1 cellular context compared by ENCODE assay signal in genomic region chr2:7377861-7378569, GRCh38.
TF ChIP-seq lines count a peak whose summit lies in the region.

No MANE protein-coding gene starts in this region.

TF ChIP-seq in GM12878, 131 proteins besides CTCF, POLR2A, EP300 and RAD21 (continued from another document):
- TF ChIP-seq MAX (IDR thresholded peaks at IDR 0.05; ENCODE audit: low read depth, low read length) (no peak), IRF4 (IDR thresholded peaks at IDR 0.05; ENCODE audit: low read depth, low read length) (no peak), CREB1 (IDR thresholded peaks at IDR 0.05; ENCODE audit: low read depth) (no peak), YBX1 (IDR thresholded peaks at IDR 0.05) (no peak), SKIL (IDR thresholded peaks at IDR 0.05; ENCODE audit: low read depth, poor library complexity, severe bottlenecking) (no peak), ZNF217 (IDR thresholded peaks at IDR 0.05) (no peak), STAT1 (conservative IDR thresholded peaks at IDR 0.05) (no peak), HSF1 (IDR thresholded peaks at IDR 0.05; ENCODE audit: low read depth, low read length) (no peak), ESRRA (IDR thresholded peaks at IDR 0.05; ENCODE audit: low read length) (no peak), SUPT20H (IDR thresholded peaks at IDR 0.05; ENCODE audit: borderline replicate concordance, control insufficient read depth, low read depth, low read length) (no peak), ATF2 (IDR thresholded peaks at IDR 0.05; ENCODE audit: low read length) (no peak), STAT3 (IDR thresholded peaks at IDR 0.05; ENCODE audit: low read depth, low read length) (no peak), HCFC1 (IDR thresholded peaks at IDR 0.05; ENCODE audit: low read length) (no peak), POU2F2 (IDR thresholded peaks at IDR 0.05; ENCODE audit: borderline replicate concordance, low read depth, low read length) (no peak)
